13 cellular contexts compared by ENCODE assay signal in the genomic region with DNA sequence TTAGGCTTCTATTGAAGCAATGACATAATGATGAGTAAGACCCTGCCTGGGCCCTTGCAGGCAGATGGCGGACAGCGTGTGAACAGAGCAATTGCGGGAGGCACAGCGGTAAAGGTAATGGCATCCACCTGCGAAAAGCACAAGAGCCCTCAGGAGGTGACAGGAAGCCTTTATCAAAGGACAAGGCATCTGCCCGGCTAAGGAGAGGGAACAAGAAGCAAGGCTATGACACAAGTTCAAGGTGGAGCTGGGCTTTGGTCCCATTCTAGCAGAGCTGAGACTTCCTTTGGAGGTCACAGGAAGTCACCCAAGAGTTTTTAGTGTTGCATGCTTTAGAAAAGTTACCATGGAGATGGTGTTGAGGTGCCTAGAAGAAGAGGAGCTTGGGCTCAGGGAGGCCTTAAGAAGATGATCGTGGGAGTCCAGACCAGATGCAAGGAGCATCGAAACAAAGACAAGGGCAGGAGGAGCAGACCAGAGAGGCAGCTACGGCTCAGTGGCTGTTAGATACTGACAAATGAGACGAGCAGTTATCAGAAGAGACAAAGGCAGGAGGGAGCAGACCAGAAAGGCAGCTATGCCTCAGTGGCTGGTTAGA. TPM values are rescaled to one million over a fixed set of nuclear protein-coding genes. Genes with fewer than 3 reads are reported as not detected.
DNase-seq lines count a peak whose midpoint lies in the region; ATAC-seq and TF ChIP-seq lines count a peak whose summit lies in the region.
"Had no signal": no experiment of that assay in that cellular context is flagged by ENCODE, and none has a peak within 500 bp of the region (broad histone marks: within the 10 kb centered on the region; RNA-seq: fewer than 3 reads in every experiment).

No MANE protein-coding gene starts in this region.

- H3K4me3 Mint-ChIP-seq in Caco-2 (ENCODE audit: unreplicated experiment) = no peak overlapping the region
- H3K4me3 Mint-ChIP-seq: neural progenitor cell had no signal

- no peak overlapping the region for H2BK5ac ChIP-seq in IMR-90 (ENCODE audit: low read depth, low read length, poor library complexity, severe bottlenecking)

- H3K4me1 Mint-ChIP-seq in Caco-2 (ENCODE audit: low read depth, unreplicated experiment) = peaks cover 28% of the 10 kb centered on the region

- ATAC-seq in GM21528 (IDR thresholded peaks at IDR 0.05; ENCODE audit: low FRiP score, unreplicated experiment) (peak; percentile 51), IMR-90 (ENCODE audit: low read depth) (no peak), left ventricle myocardium superior (peak; percentile 31), lower lobe of right lung (no peak)

- no peak overlapping the region for H2AK9ac ChIP-seq in IMR-90 (replicated peaks; ENCODE audit: low read depth, low read length, poor library complexity)

- no peak overlapping the region for H2AK5ac ChIP-seq in IMR-90 (ENCODE audit: low read depth, low read length)

- 93% methylated on average over 6 of the region's 10 CpGs; no CpG with 5 or more reads in 1 of the 2 experiments for WGBS in IMR-90 (ENCODE audit: extremely low coverage in 2 of 2, insufficient read length in 1 of 2), 2 experiments

- peaks cover 5% of the 10 kb centered on the region for H3K36me3 Mint-ChIP-seq in Caco-2 (ENCODE audit: insufficient read depth, unreplicated experiment)
- H3K36me3 Mint-ChIP-seq: neural progenitor cell had no signal

- H4K20me1 ChIP-seq in IMR-90 (ENCODE audit: insufficient read depth, low read length) = no peaks in the 10 kb centered on the region

- dilution Hi-C loops in IMR-90 (cut with HindIII; ENCODE audit: low sequenced_read_pairs, unreplicated experiment) = no loop called here

- no peak overlapping the region for H4K5ac ChIP-seq in IMR-90 (ENCODE audit: low read depth, low read length)

- H3K4me3 ChIP-seq in Caco-2 (ENCODE audit: low read depth, low read length) (no peak overlapping the region), IMR-90 (ENCODE audit: insufficient read depth, low read depth, low read length) (no peak overlapping the region), lower lobe of right lung (no peak overlapping the region)
- H3K4me3 ChIP-seq: adrenal gland, neural progenitor cell had no signal

- BruUV-seq in Caco-2 (replicated peaks; lab: Mats Ljungman, UMichigan) = no TSS peak
- BruUV-seq in IMR-90 (replicated peaks; lab: Mats Ljungman, UMichigan) = no TSS peak

- intact Hi-C loops in Caco-2 (cut with micrococcal nuclease; ENCODE audit: unreplicated experiment) (no loop called here), IMR-90 (cut with micrococcal nuclease) (no loop called here), left ventricle myocardium superior (cut with micrococcal nuclease) (no loop called here), lower lobe of right lung (cut with DNase I) (no loop called here)

- no peak for TF ChIP-seq RAD21 in IMR-90 (IDR thresholded peaks at IDR 0.05; ENCODE audit: low read length)

- H3K9me3 Mint-ChIP-seq in Caco-2 (ENCODE audit: unreplicated experiment) = no peaks in the 10 kb centered on the region
- H3K9me3 Mint-ChIP-seq: neural progenitor cell had no signal

- TF ChIP-seq CTCF in Caco-2 (IDR thresholded peaks at IDR 0.05; ENCODE audit: insufficient read depth in 1 of 2, low read depth in 1 of 2, low read length in 1 of 2, severe bottlenecking in 1 of 2, unreplicated experiment in 1 of 2) (no peak), IMR-90 (conservative IDR thresholded peaks at IDR 0.05; ENCODE audit: low read depth, low read length) (no peak), lower lobe of right lung (IDR thresholded peaks at IDR 0.05) (no peak), GM13977 (IDR thresholded peaks at IDR 0.05; ENCODE audit: extremely low read depth, insufficient read depth, missing control alignments) (no peak)

- no peak overlapping the region for H2BK20ac ChIP-seq in IMR-90 (ENCODE audit: low read depth, low read length)

- no peak overlapping the region for H4K91ac ChIP-seq in IMR-90 (ENCODE audit: insufficient read depth, low read depth, low read length)

- H4K8ac ChIP-seq in IMR-90 (ENCODE audit: low read depth in 2 of 2, low read length in 2 of 2) = no peak overlapping the region

- in situ Hi-C loops in IMR-90 (cut with MboI; ENCODE audit: low sequenced_read_pairs) (no loop called here), GM13977 (cut with MboI; ENCODE audit: low pct_unique_long_range_greater_than_20kb, low sequenced_read_pairs, unreplicated experiment) (no loop called here)

- H3K27ac ChIP-seq in IMR-90 (ENCODE audit: insufficient read depth, low read length) (no peak overlapping the region), lower lobe of right lung (no peak overlapping the region)
- H3K27ac ChIP-seq: adrenal gland, neural progenitor cell had no signal

- H3K4me2 ChIP-seq in IMR-90 (ENCODE audit: low read depth, low read length) = no peak overlapping the region
- H3K4me2 ChIP-seq: neural progenitor cell had no signal

- TF ChIP-seq POLR2A in IMR-90 (IDR thresholded peaks at IDR 0.05; ENCODE audit: low read depth, low read length) = no peak

- no peak overlapping the region for H3K14ac ChIP-seq in IMR-90 (replicated peaks; ENCODE audit: low read depth, low read length)

- CTCF ChIA-PET in Caco-2 (lab: Charles Lee) (interaction anchor here (0.9 kb wide), 1 partner anchor 15 kb away, joined by 3 read pairs; no protein-coding TSS in a partner anchor), IMR-90 (lab: Yijun Ruan, JAX) (interaction anchor here (0.6 kb wide), 1 partner anchor 17 kb away, joined by 7 read pairs; no protein-coding TSS in a partner anchor)

- H3K23ac ChIP-seq in IMR-90 (ENCODE audit: low read depth, low read length) = no peak overlapping the region

- H3K36me3 ChIP-seq in Caco-2 (ENCODE audit: control insufficient read depth, insufficient read depth, low read length) (no peaks in the 10 kb centered on the region), IMR-90 (ENCODE audit: control insufficient read depth, insufficient read depth, low read length) (no peaks in the 10 kb centered on the region), lower lobe of right lung (no peaks in the 10 kb centered on the region)
- H3K36me3 ChIP-seq: adrenal gland, neural progenitor cell had no signal

- H3K56ac ChIP-seq in IMR-90 (ENCODE audit: extremely low read depth, insufficient read depth, low read length) = no peak overlapping the region

- H3K4me1 ChIP-seq in Caco-2 (peaks cover 21% of the 10 kb centered on the region), IMR-90 (ENCODE audit: control insufficient read depth, insufficient read depth, low read length) (peaks cover 3% of the 10 kb centered on the region), lower lobe of right lung (peaks cover 4% of the 10 kb centered on the region)
- H3K4me1 ChIP-seq: adrenal gland had no signal

- H3K27ac Mint-ChIP-seq in Caco-2 (ENCODE audit: unreplicated experiment) = peak overlapping the region; percentile 3
- H3K27ac Mint-ChIP-seq: neural progenitor cell had no signal

- H2AFZ ChIP-seq in IMR-90 (replicated peaks; ENCODE audit: low read length, poor library complexity) = peak overlapping the region; percentile 61
- H2AFZ ChIP-seq: neural progenitor cell had no signal

- H3K4ac ChIP-seq in IMR-90 (ENCODE audit: low read depth, low read length) = no peak overlapping the region

- no peaks in the 10 kb centered on the region for H3K27me3 Mint-ChIP-seq in Caco-2 (ENCODE audit: insufficient read depth, unreplicated experiment)

- DNase-seq in Caco-2 (no peak), IMR-90 (no peak), left ventricle myocardium superior (no peak), lower lobe of right lung (no peak), OCI-M2 (lab: John Stamatoyannopoulos, UW; ENCODE audit: unreplicated experiment) (no peak), GM13977 (ENCODE audit: low spot score) (no peak), T-helper 2 cell (no peak)
- DNase-seq: adrenal gland, DMS79, Kasumi-1, kidney had no signal

- peaks cover 3% of the 10 kb centered on the region; the same call in 1 of the 2 replicates for H3K9me1 ChIP-seq in IMR-90 (ENCODE audit: insufficient read depth, low read length)

- no peak overlapping the region for H2BK15ac ChIP-seq in IMR-90 (ENCODE audit: low read depth, low read length)

- no peak overlapping the region for H2BK120ac ChIP-seq in IMR-90 (ENCODE audit: low read depth, low read length)

- H3K79me1 ChIP-seq in IMR-90 (ENCODE audit: low read depth in 1 of 2, low read length in 2 of 2) = peaks cover 4 to 9% of the 10 kb centered on the region in 2 experiments; a peak in 1 of 4 replicates

- POLR2A ChIA-PET in Caco-2 (lab: Charles Lee) (no interaction called here), IMR-90 (lab: Charles Lee; ENCODE audit: unreplicated experiment) (interaction anchor here (0.5 to 0.6 kb wide), 2 partner anchors 108 to 382 kb away, joined by 3 to 9 read pairs; no protein-coding TSS in a partner anchor)

- no peak overlapping the region for H3K9ac ChIP-seq in IMR-90 (ENCODE audit: low read depth, low read length)
- H3K9ac ChIP-seq: neural progenitor cell had no signal

- H3K18ac ChIP-seq in IMR-90 (ENCODE audit: low read depth, low read length) = no peak overlapping the region

- H3K9me3 ChIP-seq in Caco-2 (no peaks in the 10 kb centered on the region), IMR-90 (ENCODE audit: control insufficient read depth, insufficient read depth, low read length) (peaks cover 3% of the 10 kb centered on the region; the same call in 1 of the 2 replicates), lower lobe of right lung (no peaks in the 10 kb centered on the region)
- H3K9me3 ChIP-seq: adrenal gland had no signal

- no peaks in the 10 kb centered on the region for H3K27me3 ChIP-seq in Caco-2 (replicated peaks; ENCODE audit: control insufficient read depth, insufficient read depth, low read length)
- no peaks in the 10 kb centered on the region for H3K27me3 ChIP-seq in IMR-90 (ENCODE audit: control insufficient read depth, insufficient read depth, low read length)
- H3K27me3 ChIP-seq in lower lobe of right lung (ENCODE audit: low read depth) = no peaks in the 10 kb centered on the region
- H3K27me3 ChIP-seq: adrenal gland, neural progenitor cell had no signal

RNA-seq across cellular contexts. Expression of a gene that starts 34.5 kb away (rescaled TPM):
- total RNA-seq in Caco-2 (2022) (71.2 and 79.5 TPM in 2 replicates), IMR-90 (2012; rRNA removed) (7.2 and 9.5 TPM in 2 replicates), left ventricle myocardium superior (5.3 TPM), lower lobe of right lung (18.8 TPM)
- polyA plus RNA-seq in IMR-90 (2012; rRNA removed) = 8.0 and 10.1 TPM in 2 replicates
- polyA plus RNA-seq in IMR-90 (2012; cell fraction: cytosol; rRNA removed) = 2.9 and 5.3 TPM in 2 replicates
- 8.0 and 8.7 TPM in 2 replicates for polyA plus RNA-seq in IMR-90 (2012; cell fraction: nucleus; rRNA removed; ENCODE audit: low replicate concordance)

RNA-seq across cellular contexts. Expression of a gene that starts 35.0 kb away (rescaled TPM):
- total RNA-seq in Caco-2 (2022) = 4.7 and 5.9 TPM in 2 replicates
- total RNA-seq in IMR-90 (2012; rRNA removed) = 0.18 and 0.56 TPM in 2 replicates
- polyA plus RNA-seq in IMR-90 (2012; rRNA removed) = 0.07 and 0.26 TPM in 2 replicates
- 0.03 and 0.12 TPM in 2 replicates for polyA plus RNA-seq in IMR-90 (2012; cell fraction: cytosol; rRNA removed)
- 0.11 and 0.40 TPM in 2 replicates for polyA plus RNA-seq in IMR-90 (2012; cell fraction: nucleus; rRNA removed; ENCODE audit: low replicate concordance)
- total RNA-seq in left ventricle myocardium superior = 0.17 TPM
- total RNA-seq in lower lobe of right lung = 1.6 TPM

Comparison
In these comparisons a context has a peak if more than half of its experiments do, and no peak if none do; other contexts are left out.
1. ATAC-seq: peak in GM21528 (single experiment) and left ventricle myocardium superior (single experiment); none in IMR-90 (single experiment) and lower lobe of right lung (0 of 2).